In the genomic region with DNA sequence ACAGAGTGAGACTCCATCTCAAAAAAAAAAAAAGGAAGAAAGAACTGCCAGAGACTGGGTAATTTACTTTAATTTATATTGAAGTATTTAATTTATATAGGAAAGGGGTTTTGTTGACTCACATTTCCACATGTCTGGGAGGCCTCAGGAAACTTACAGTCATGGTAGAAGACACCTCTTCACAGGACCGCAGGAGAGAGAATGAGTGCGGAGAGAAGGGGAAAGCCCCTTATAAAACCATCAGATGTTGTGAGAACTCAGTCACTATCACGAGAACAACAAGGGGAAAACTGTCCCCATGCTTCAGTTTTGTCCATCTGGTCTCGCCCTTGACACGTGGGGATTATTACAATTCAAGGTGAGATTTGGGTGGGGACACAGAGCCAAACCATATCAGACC, we compare ENCODE assay signal across 25 cellular contexts. TPM values are rescaled to one million over a fixed set of nuclear protein-coding genes. Genes with fewer than 3 reads are reported as not detected.
DNase-seq lines count a peak whose midpoint lies in the region; ATAC-seq lines count a peak whose summit lies in the region.
"Had no signal": no experiment of that assay in that cellular context is flagged by ENCODE, and none has a peak within 500 bp of the region (broad histone marks: within the 10 kb centered on the region; RNA-seq: fewer than 3 reads in every experiment).

No MANE protein-coding gene starts in this region.

- no peaks in the 10 kb centered on the region for H3K9me3 Mint-ChIP-seq in activated CD4-positive, alpha-beta memory T cell treated with anti-CD3 and anti-CD28 coated beads for 36 hours
- H3K9me3 Mint-ChIP-seq in activated CD4-positive, alpha-beta memory T cell treated with anti-CD3 and anti-CD28 coated beads, Interleukin-2, amount 10 ng/mL, durations not matched to agents 7 days and 5 days: no peaks in the 10 kb centered on the region
- H3K9me3 Mint-ChIP-seq in activated naive CD8-positive, alpha-beta T cell treated with anti-CD3 and anti-CD28 coated beads, Interleukin-2, amount 50 U/mL, for 24 hours: no peaks in the 10 kb centered on the region
- H3K9me3 Mint-ChIP-seq in activated naive CD8-positive, alpha-beta T cell treated with anti-CD3 and anti-CD28 coated beads for 36 hours: no peaks in the 10 kb centered on the region
- H3K9me3 Mint-ChIP-seq in CD4-positive, alpha-beta memory T cell: no peaks in the 10 kb centered on the region
- H3K9me3 Mint-ChIP-seq: CD4-positive, alpha-beta T cell; IgD-negative memory B cell had no signal

- H3K36me3 ChIP-seq in CD4-positive, alpha-beta memory T cell (ENCODE audit: insufficient read depth, low read length): peaks cover 27% of the 10 kb centered on the region
- peaks cover 1% of the 10 kb centered on the region for H3K36me3 ChIP-seq in mesendoderm (ENCODE audit: control insufficient read depth, insufficient read depth, low read length)

- peak; percentile 25 for DNase-seq in activated CD4-positive, alpha-beta memory T cell treated with anti-CD3 and anti-CD28 coated beads for 36 hours
- no peak for DNase-seq in activated CD4-positive, alpha-beta memory T cell treated with anti-CD3 and anti-CD28 coated beads, Interleukin-2, amount 10 ng/mL, durations not matched to agents 7 days and 5 days
- DNase-seq in activated naive CD8-positive, alpha-beta T cell treated with anti-CD3 and anti-CD28 coated beads, Interleukin-2, amount 50 U/mL, for 24 hours: peak; percentile 4
- DNase-seq in activated naive CD8-positive, alpha-beta T cell treated with anti-CD3 and anti-CD28 coated beads for 36 hours: no peak
- no peak for DNase-seq in CD4-positive, alpha-beta memory T cell
- peak; percentile 1 for DNase-seq in activated T-helper 9 cell treated with anti-CD3 and anti-CD28 coated beads, Interleukin-2, amount 50 U/mL, for 16 hours (ENCODE audit: low read depth)
- no peak for DNase-seq in mesendoderm
- DNase-seq: CD4-positive, alpha-beta T cell; COR-L47; DMS53; GM23248; H7; NCI-H1048; NCI-H1417; NCI-H1694; NCI-H2029 treated with DMSO at 0.1 percent for 48 hours; NCI-H2227 treated with DMSO at 0.1 percent for 48 hours; NCI-H526 treated with DMSO at 0.1 percent for 48 hours; SHP77 had no signal

- H3K4ac ChIP-seq in mesendoderm (ENCODE audit: low read depth, low read length): no peak overlapping the region

- H3K4me3 Mint-ChIP-seq in activated CD4-positive, alpha-beta memory T cell treated with anti-CD3 and anti-CD28 coated beads for 36 hours: no peak overlapping the region
- no peak overlapping the region for H3K4me3 Mint-ChIP-seq in activated CD4-positive, alpha-beta memory T cell treated with anti-CD3 and anti-CD28 coated beads, Interleukin-2, amount 10 ng/mL, durations not matched to agents 7 days and 5 days
- H3K4me3 Mint-ChIP-seq in activated naive CD8-positive, alpha-beta T cell treated with anti-CD3 and anti-CD28 coated beads, Interleukin-2, amount 50 U/mL, for 24 hours: no peak overlapping the region
- H3K4me3 Mint-ChIP-seq in activated naive CD8-positive, alpha-beta T cell treated with anti-CD3 and anti-CD28 coated beads for 36 hours: no peak overlapping the region
- H3K4me3 Mint-ChIP-seq in CD4-positive, alpha-beta memory T cell: no peak overlapping the region
- H3K4me3 Mint-ChIP-seq: CD4-positive, alpha-beta T cell had no signal

- no peak overlapping the region for H3K9ac ChIP-seq in mesendoderm (ENCODE audit: low read length)
- H3K9ac ChIP-seq: BLaER1, GM23248 had no signal

- no peak overlapping the region for H3K56ac ChIP-seq in mesendoderm (ENCODE audit: low read length)

- no peak overlapping the region for H2AK5ac ChIP-seq in mesendoderm (ENCODE audit: low read length)

- no peaks in the 10 kb centered on the region for H3K79me2 ChIP-seq in mesendoderm (ENCODE audit: control insufficient read depth, insufficient read depth, low read length)

- H2BK15ac ChIP-seq in mesendoderm (replicated peaks; ENCODE audit: low read depth): no peak overlapping the region

- no peak overlapping the region for H3K23ac ChIP-seq in mesendoderm (ENCODE audit: low read length)

- POLR2A ChIA-PET in activated CD4-positive, alpha-beta memory T cell treated with anti-CD3 and anti-CD28 coated beads for 36 hours (lab: Charles Lee): no interaction called here
- POLR2A ChIA-PET in activated CD4-positive, alpha-beta memory T cell treated with anti-CD3 and anti-CD28 coated beads, Interleukin-2, amount 10 ng/mL, durations not matched to agents 7 days and 5 days (lab: Charles Lee): interaction anchor here (0.6 kb wide), 1 partner anchor 26 kb away, joined by 3 read pairs; the partner anchor contains the start of gene PPP1R8
- POLR2A ChIA-PET in CD4-positive, alpha-beta memory T cell (lab: Charles Lee; ENCODE audit: partially characterized antibody): interaction anchor here (1.3 kb wide), 1 partner anchor 32 kb away, joined by 3 read pairs; the partner anchor contains the start of gene STX12

- no peak overlapping the region for H4K5ac ChIP-seq in mesendoderm (ENCODE audit: low read length)

- H4K8ac ChIP-seq in mesendoderm (ENCODE audit: low read depth, low read length): no peak overlapping the region

- H3K4me2 ChIP-seq in mesendoderm (ENCODE audit: low read length): no peak overlapping the region
- H3K4me2 ChIP-seq: BLaER1 had no signal

- no peak overlapping the region for H3K4me3 ChIP-seq in CD4-positive, alpha-beta memory T cell (ENCODE audit: low read length in 2 of 2)
- no peak overlapping the region for H3K4me3 ChIP-seq in mesendoderm (ENCODE audit: low read length)
- H3K4me3 ChIP-seq: BLaER1, GM23248 had no signal

- H3K9me3 ChIP-seq in CD4-positive, alpha-beta memory T cell (ENCODE audit: control insufficient read depth in 1 of 2, low read length in 2 of 2): no peaks in the 10 kb centered on the region
- H3K9me3 ChIP-seq: BLaER1 had no signal

- peaks cover 2% of the 10 kb centered on the region for H3K4me1 Mint-ChIP-seq in activated CD4-positive, alpha-beta memory T cell treated with anti-CD3 and anti-CD28 coated beads for 36 hours (ENCODE audit: low read depth)
- no peaks in the 10 kb centered on the region for H3K4me1 Mint-ChIP-seq in activated CD4-positive, alpha-beta memory T cell treated with anti-CD3 and anti-CD28 coated beads, Interleukin-2, amount 10 ng/mL, durations not matched to agents 7 days and 5 days
- H3K4me1 Mint-ChIP-seq in activated naive CD8-positive, alpha-beta T cell treated with anti-CD3 and anti-CD28 coated beads, Interleukin-2, amount 50 U/mL, for 24 hours: peaks cover 3% of the 10 kb centered on the region
- peaks cover 2% of the 10 kb centered on the region for H3K4me1 Mint-ChIP-seq in activated naive CD8-positive, alpha-beta T cell treated with anti-CD3 and anti-CD28 coated beads for 36 hours
- H3K4me1 Mint-ChIP-seq in CD4-positive, alpha-beta memory T cell: peaks cover 0 to 4% (median under 1%) of the 10 kb centered on the region in 4 donors

- CTCF ChIA-PET in activated CD4-positive, alpha-beta memory T cell treated with anti-CD3 and anti-CD28 coated beads for 36 hours (lab: Charles Lee): interaction anchor here (0.8 kb wide), 1 partner anchor 46 kb away, joined by 3 read pairs; no protein-coding TSS in a partner anchor
- CTCF ChIA-PET in activated CD4-positive, alpha-beta memory T cell treated with anti-CD3 and anti-CD28 coated beads, Interleukin-2, amount 10 ng/mL, durations not matched to agents 7 days and 5 days (lab: Charles Lee): no interaction called here
- CTCF ChIA-PET in CD4-positive, alpha-beta memory T cell (lab: Charles Lee; ENCODE audit: partially characterized antibody): no interaction called here

- H3K18ac ChIP-seq in mesendoderm (ENCODE audit: low read length): no peak overlapping the region

- no CpG with 5 or more reads among the region's 5 CpGs for WGBS in mesendoderm (ENCODE audit: extremely low coverage, insufficient coverage, low lambda C conversion rate)

- intact Hi-C loops in activated CD4-positive, alpha-beta memory T cell treated with anti-CD3 and anti-CD28 coated beads for 36 hours (cut with micrococcal nuclease): no loop called here
- intact Hi-C loops in CD4-positive, alpha-beta memory T cell (cut with micrococcal nuclease): no loop called here

- no peak overlapping the region for H2BK120ac ChIP-seq in mesendoderm (ENCODE audit: low read depth, low read length)

- H3K27me3 Mint-ChIP-seq in activated CD4-positive, alpha-beta memory T cell treated with anti-CD3 and anti-CD28 coated beads for 36 hours: no peaks in the 10 kb centered on the region
- H3K27me3 Mint-ChIP-seq in activated CD4-positive, alpha-beta memory T cell treated with anti-CD3 and anti-CD28 coated beads, Interleukin-2, amount 10 ng/mL, durations not matched to agents 7 days and 5 days: no peaks in the 10 kb centered on the region
- no peaks in the 10 kb centered on the region for H3K27me3 Mint-ChIP-seq in activated naive CD8-positive, alpha-beta T cell treated with anti-CD3 and anti-CD28 coated beads, Interleukin-2, amount 50 U/mL, for 24 hours
- H3K27me3 Mint-ChIP-seq in activated naive CD8-positive, alpha-beta T cell treated with anti-CD3 and anti-CD28 coated beads for 36 hours: no peaks in the 10 kb centered on the region
- H3K27me3 Mint-ChIP-seq in CD4-positive, alpha-beta memory T cell: no peaks in the 10 kb centered on the region
- H3K27me3 Mint-ChIP-seq: CD4-positive, alpha-beta T cell; IgD-negative memory B cell had no signal

- H3K36me3 Mint-ChIP-seq in activated CD4-positive, alpha-beta memory T cell treated with anti-CD3 and anti-CD28 coated beads for 36 hours: peaks cover 20% of the 10 kb centered on the region
- H3K36me3 Mint-ChIP-seq in activated CD4-positive, alpha-beta memory T cell treated with anti-CD3 and anti-CD28 coated beads, Interleukin-2, amount 10 ng/mL, durations not matched to agents 7 days and 5 days (ENCODE audit: low read depth): peaks cover 58% of the 10 kb centered on the region
- peaks cover 28% of the 10 kb centered on the region for H3K36me3 Mint-ChIP-seq in activated naive CD8-positive, alpha-beta T cell treated with anti-CD3 and anti-CD28 coated beads, Interleukin-2, amount 50 U/mL, for 24 hours (ENCODE audit: low read depth)
- peaks cover 13% of the 10 kb centered on the region for H3K36me3 Mint-ChIP-seq in activated naive CD8-positive, alpha-beta T cell treated with anti-CD3 and anti-CD28 coated beads for 36 hours
- H3K36me3 Mint-ChIP-seq in CD4-positive, alpha-beta memory T cell: peaks cover 29 to 47% of the 10 kb centered on the region in 2 donors

- no peaks in the 10 kb centered on the region for H3K4me1 ChIP-seq in CD4-positive, alpha-beta memory T cell (ENCODE audit: insufficient read depth, low read length)
- no peaks in the 10 kb centered on the region for H3K4me1 ChIP-seq in mesendoderm (ENCODE audit: control insufficient read depth, low read depth, low read length)
- H3K4me1 ChIP-seq: BLaER1 had no signal

- no peaks in the 10 kb centered on the region for H3K27me3 ChIP-seq in CD4-positive, alpha-beta memory T cell (ENCODE audit: insufficient read depth, low read length)
- H3K27me3 ChIP-seq in mesendoderm (ENCODE audit: insufficient read depth, low read length, poor library complexity): no peaks in the 10 kb centered on the region
- H3K27me3 ChIP-seq: BLaER1 had no signal

- no peak overlapping the region for H3K27ac Mint-ChIP-seq in activated CD4-positive, alpha-beta memory T cell treated with anti-CD3 and anti-CD28 coated beads for 36 hours
- no peak overlapping the region for H3K27ac Mint-ChIP-seq in activated CD4-positive, alpha-beta memory T cell treated with anti-CD3 and anti-CD28 coated beads, Interleukin-2, amount 10 ng/mL, durations not matched to agents 7 days and 5 days
- peak overlapping the region; percentile 47 for H3K27ac Mint-ChIP-seq in activated naive CD8-positive, alpha-beta T cell treated with anti-CD3 and anti-CD28 coated beads, Interleukin-2, amount 50 U/mL, for 24 hours
- no peak overlapping the region for H3K27ac Mint-ChIP-seq in activated naive CD8-positive, alpha-beta T cell treated with anti-CD3 and anti-CD28 coated beads for 36 hours
- peak overlapping the region in 4 of 7 donors; percentile 42 to 75 (median 62) for H3K27ac Mint-ChIP-seq in CD4-positive, alpha-beta memory T cell
- H3K27ac Mint-ChIP-seq: CD4-positive, alpha-beta T cell; IgD-negative memory B cell had no signal

- peak; percentile 80 for ATAC-seq in activated naive CD8-positive, alpha-beta T cell treated with anti-CD3 and anti-CD28 coated beads, Interleukin-2, amount 50 U/mL, for 24 hours
- no peak for ATAC-seq in GM19397 (IDR thresholded peaks at IDR 0.05; ENCODE audit: unreplicated experiment)
- ATAC-seq: Panc1 had no signal

- no peak overlapping the region for H3K27ac ChIP-seq in CD4-positive, alpha-beta memory T cell (ENCODE audit: low read depth, low read length)
- H3K27ac ChIP-seq in mesendoderm (ENCODE audit: low read depth, low read length): no peak overlapping the region
- H3K27ac ChIP-seq: BLaER1, GM23248, HL-60, RWPE1 had no signal

- no peaks in the 10 kb centered on the region for H3K79me1 ChIP-seq in mesendoderm (ENCODE audit: low read length)

- no peak overlapping the region for H2BK5ac ChIP-seq in mesendoderm (ENCODE audit: low read length)

RNA-seq across cellular contexts. Expression of gene PPP1R8, which starts 25.8 kb away (rescaled TPM):
- 10 to 100 TPM; 42.9 to 43.8 TPM for total RNA-seq in activated CD4-positive, alpha-beta memory T cell treated with anti-CD3 and anti-CD28 coated beads for 36 hours
- 10 to 100 TPM; 48.5 to 51.2 TPM for total RNA-seq in activated CD4-positive, alpha-beta memory T cell treated with anti-CD3 and anti-CD28 coated beads, Interleukin-2, amount 10 ng/mL, durations not matched to agents 7 days and 5 days
- 10 to 100 TPM; 60.0 to 70.5 TPM for total RNA-seq in activated naive CD8-positive, alpha-beta T cell treated with anti-CD3 and anti-CD28 coated beads for 36 hours
- total RNA-seq in CD4-positive, alpha-beta memory T cell: 10 to 100 TPM; 40.8 to 45.8 TPM
- 10 to 100 TPM; 27.8 to 39.2 TPM for polyA plus RNA-seq in CD4-positive, alpha-beta memory T cell
- 50.8 TPM for polyA plus RNA-seq in mesendoderm (2013, experiment 1 of 2)
- polyA plus RNA-seq in mesendoderm (2013, experiment 2 of 2): 49.6 TPM

RNA-seq across cellular contexts. Expression of gene STX12, which starts 31.8 kb away (rescaled TPM):
- 10 to 100 TPM; 31.8 to 32.0 TPM for total RNA-seq in activated CD4-positive, alpha-beta memory T cell treated with anti-CD3 and anti-CD28 coated beads for 36 hours
- 10 to 100 TPM; 32.0 to 33.1 TPM for total RNA-seq in activated CD4-positive, alpha-beta memory T cell treated with anti-CD3 and anti-CD28 coated beads, Interleukin-2, amount 10 ng/mL, durations not matched to agents 7 days and 5 days
- 10 to 100 TPM; 20.0 to 21.1 TPM for total RNA-seq in activated naive CD8-positive, alpha-beta T cell treated with anti-CD3 and anti-CD28 coated beads for 36 hours
- total RNA-seq in CD4-positive, alpha-beta memory T cell: 10 to 100 TPM; 25.2 to 27.5 TPM
- polyA plus RNA-seq in CD4-positive, alpha-beta memory T cell: 10 to 100 TPM; 13.7 to 17.8 TPM
- 9.5 TPM for polyA plus RNA-seq in mesendoderm (2013, experiment 1 of 2)
- polyA plus RNA-seq in mesendoderm (2013, experiment 2 of 2): 10.3 TPM

Comparison
In these comparisons a context has a peak if more than half of its experiments do, and no peak if none do; other contexts are left out.
1. DNase-seq: peak in activated CD4-positive, alpha-beta memory T cell treated with anti-CD3 and anti-CD28 coated beads for 36 hours (single experiment), activated naive CD8-positive, alpha-beta T cell treated with anti-CD3 and anti-CD28 coated beads, Interleukin-2, amount 50 U/mL, for 24 hours (single experiment) and activated T-helper 9 cell treated with anti-CD3 and anti-CD28 coated beads, Interleukin-2, amount 50 U/mL, for 16 hours (single experiment); none in activated CD4-positive, alpha-beta memory T cell treated with anti-CD3 and anti-CD28 coated beads, Interleukin-2, amount 10 ng/mL, durations not matched to agents 7 days and 5 days (single experiment), activated naive CD8-positive, alpha-beta T cell treated with anti-CD3 and anti-CD28 coated beads for 36 hours (single experiment), CD4-positive, alpha-beta memory T cell (0 of 5) and mesendoderm (single experiment).
2. H3K27ac Mint-ChIP-seq: peak in activated naive CD8-positive, alpha-beta T cell treated with anti-CD3 and anti-CD28 coated beads, Interleukin-2, amount 50 U/mL, for 24 hours (single experiment) and CD4-positive, alpha-beta memory T cell (4 of 7); none in activated CD4-positive, alpha-beta memory T cell treated with anti-CD3 and anti-CD28 coated beads for 36 hours (single experiment), activated CD4-positive, alpha-beta memory T cell treated with anti-CD3 and anti-CD28 coated beads, Interleukin-2, amount 10 ng/mL, durations not matched to agents 7 days and 5 days (single experiment) and activated naive CD8-positive, alpha-beta T cell treated with anti-CD3 and anti-CD28 coated beads for 36 hours (single experiment).